ENCODE assay signal across 12 cellular contexts in the genomic region with DNA sequence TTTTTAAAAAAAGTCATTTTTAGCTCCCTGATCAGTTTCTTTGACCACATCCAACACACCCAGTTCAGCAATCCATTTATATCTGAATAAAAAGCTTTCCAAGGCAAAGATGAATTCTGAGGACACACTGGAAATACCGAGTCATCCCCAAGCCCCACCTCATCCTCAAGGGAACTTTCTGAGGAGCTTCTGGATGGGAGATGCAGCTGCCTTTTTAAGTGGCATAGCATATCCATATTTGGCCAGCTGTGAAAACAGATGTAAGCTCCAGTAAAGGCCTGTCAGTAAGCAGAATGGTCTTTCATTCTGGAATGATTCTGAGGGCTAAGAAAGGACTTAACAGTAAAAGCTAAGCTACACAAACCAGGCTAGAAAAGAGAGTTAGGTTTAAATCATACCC. TPM values are rescaled to one million over a fixed set of nuclear protein-coding genes. Genes with fewer than 3 reads are reported as not detected.
DNase-seq lines count a peak whose midpoint lies in the region; ATAC-seq and TF ChIP-seq lines count a peak whose summit lies in the region.
"Had no signal": no experiment of that assay in that cellular context is flagged by ENCODE, and none has a peak within 500 bp of the region (broad histone marks: within the 10 kb centered on the region; RNA-seq: fewer than 3 reads in every experiment).

No MANE protein-coding gene starts in this region.

- H3K27me3 ChIP-seq in gastroesophageal sphincter (no peaks in the 10 kb centered on the region), thyroid gland (no peaks in the 10 kb centered on the region)

- H3K36me3 ChIP-seq in gastroesophageal sphincter (peaks cover 0 to 28% of the 10 kb centered on the region in 2 donors), thyroid gland (no peaks in the 10 kb centered on the region)

- H3K27ac ChIP-seq in gastroesophageal sphincter, result peak overlapping the region; percentile 35 to 76 (median 62)
- peak overlapping the region; percentile 83 to 95 (median 92) for H3K27ac ChIP-seq in thyroid gland
- H3K27ac ChIP-seq: VCaP had no signal

- TF ChIP-seq POLR2A in gastroesophageal sphincter (IDR thresholded peaks at IDR 0.05) (no peak), thyroid gland (IDR thresholded peaks at IDR 0.05) (no peak), erythroblast (IDR thresholded peaks at IDR 0.05; ENCODE audit: low read length) (no peak)

- no peaks in the 10 kb centered on the region for H3K9me3 ChIP-seq in gastroesophageal sphincter
- no peaks in the 10 kb centered on the region for H3K9me3 ChIP-seq in thyroid gland
- H3K9me3 ChIP-seq: SK-N-SH had no signal

- H3K4me1 ChIP-seq in gastroesophageal sphincter (peaks cover 0 to 40% (median 17%) of the 10 kb centered on the region in 3 donors), thyroid gland (peaks cover 44 to 62% of the 10 kb centered on the region in 2 donors)

- peak; percentile 57 for DNase-seq in HCEC 1CT
- DNase-seq in amniotic stem cell (lab: John Stamatoyannopoulos, UW), result peak; percentile 52
- no peak for DNase-seq in thyroid gland
- no peak for DNase-seq in erythroblast (lab: John Stamatoyannopoulos, UW)
- DNase-seq: islet precursor cell, naive B cell, NCI-H2081, SK-N-SH had no signal

- ATAC-seq in gastroesophageal sphincter, result peak; percentile 63
- ATAC-seq in GM19397 (IDR thresholded peaks at IDR 0.05; ENCODE audit: unreplicated experiment), result no peak
- ATAC-seq in GM21390 (IDR thresholded peaks at IDR 0.05; ENCODE audit: unreplicated experiment), result no peak

- no peak for TF ChIP-seq EP300 in gastroesophageal sphincter (IDR thresholded peaks at IDR 0.05)

- intact Hi-C loops in thyroid gland (cut with DNase I), result no loop called here

- WGBS in gastroesophageal sphincter (ENCODE audit: low coverage in 1 of 2), 2 donors, result 0 to 43% methylated on average over 1 of the region's 1 CpG
- WGBS in thyroid gland, 2 donors, result 63 to 71% methylated on average over 1 of the region's 1 CpG

- no peak overlapping the region for H3K4me3 ChIP-seq in gastroesophageal sphincter
- no peak overlapping the region for H3K4me3 ChIP-seq in thyroid gland (replicated peaks in 1 of 3)

- TF ChIP-seq CTCF in gastroesophageal sphincter (IDR thresholded peaks at IDR 0.05) (no peak), thyroid gland (IDR thresholded peaks at IDR 0.05) (no peak)

RNA-seq across cellular contexts. Expression of a gene that starts 18.4 kb away (rescaled TPM):
- 10 to 100 TPM; 16.7 to 36.7 (median 23.8) TPM for total RNA-seq in gastroesophageal sphincter
- 10 to 100 TPM; 21.9 to 29.2 (median 27.1) TPM for total RNA-seq in thyroid gland

RNA-seq across cellular contexts. Expression of a gene that starts 49.8 kb away (rescaled TPM):
- total RNA-seq in gastroesophageal sphincter (10 to 100 TPM; 18.2 to 83.9 (median 41.9) TPM), thyroid gland (100 to 1,000 TPM in 1 of 4 donors, 10 to 100 TPM in 3; 56.0 to 103 (median 69.9) TPM)

Comparison
In these comparisons a context has a peak if more than half of its experiments do, and no peak if none do; other contexts are left out.
1. DNase-seq: peak in HCEC 1CT (single experiment) and amniotic stem cell (single experiment); none in thyroid gland (0 of 2) and erythroblast (0 of 2).